In genomic region chr11:112369374-112369773, GRCh38 we compare ENCODE assay signal across 22 cellular contexts.
"Had no signal": no experiment of that assay in that cellular context is flagged by ENCODE, and none has a peak within 500 bp of the region (broad histone marks: within the 10 kb centered on the region; RNA-seq: fewer than 3 reads in every experiment).

No MANE protein-coding gene starts in this region.

- ATAC-seq: heart left ventricle; left lobe of liver; lower lobe of right lung; naive thymus-derived CD4-positive, alpha-beta T cell; natural killer cell treated with Interleukin-12 subunit alpha and Interleukin-12 subunit beta and Interleukin-15 and Interleukin-18, amount 100 ng/mL, for 72 hours; right lobe of liver; stimulated activated naive CD8-positive, alpha-beta T cell treated with anti-CD3 and anti-CD28 coated beads, Interleukin-15, amount 100 ng/mL, for 72 hours had no signal

- DNase-seq: heart left ventricle; hypothalamus; immature natural killer cell; kidney; lower lobe of right lung; mammary epithelial cell; mesendoderm; naive thymus-derived CD4-positive, alpha-beta T cell; ovary; right lobe of liver; stimulated activated CD4-positive, alpha-beta T cell treated with anti-CD3 and anti-CD28 coated beads, Interleukin-12 subunit alpha, Interleukin-12 subunit beta, amount 100 ng/mL, for 4 hours; stimulated activated CD4-positive, alpha-beta T cell treated with anti-CD3 and anti-CD28 coated beads, Interleukin-15, amount 100 ng/mL, for 24 hours; stimulated activated CD4-positive, alpha-beta T cell treated with anti-CD3 and anti-CD28 coated beads, Interleukin-2, amount 100 ng/mL, for 24 hours; stimulated activated CD4-positive, alpha-beta T cell treated with anti-CD3 and anti-CD28 coated beads, Interleukin-4, amount 100 ng/mL, for 1 hour; stimulated activated naive CD4-positive, alpha-beta T cell treated with Interleukin-2 at 50 U/mL for 16 hours; stimulated activated naive CD8-positive, alpha-beta T cell treated with anti-CD3 and anti-CD28 coated beads, Interleukin-15, amount 100 ng/mL, for 72 hours; substantia nigra; uterus had no signal

- H3K36me3 ChIP-seq: heart left ventricle, lower lobe of right lung, ovary, right atrium auricular region, right lobe of liver, uterus had no signal

- H3K27me3 ChIP-seq: heart left ventricle, ovary, right atrium auricular region, right lobe of liver, tibial nerve, uterus had no signal

- H3K4me3 ChIP-seq: heart left ventricle, lower lobe of right lung, ovary, right atrium auricular region, right lobe of liver, tibial nerve, uterus had no signal

- H3K4me1 ChIP-seq: heart left ventricle, lower lobe of right lung, right lobe of liver, tibial nerve, uterus had no signal

- H3K27ac ChIP-seq: heart left ventricle, lower lobe of right lung, ovary, right lobe of liver, tibial nerve, uterus had no signal

- H3K9me3 ChIP-seq: lower lobe of right lung, ovary, right atrium auricular region, right lobe of liver, uterus had no signal

- FAIRE-seq: kidney had no signal
